In genomic region chrX:24796204-24796603, GRCh38 we compare ENCODE assay signal across 11 cellular contexts.
DNase-seq lines count a peak whose midpoint lies in the region; ATAC-seq lines count a peak whose summit lies in the region.
"Had no signal": no experiment of that assay in that cellular context is flagged by ENCODE, and none has a peak within 500 bp of the region (broad histone marks: within the 10 kb centered on the region; RNA-seq: fewer than 3 reads in every experiment).

No MANE protein-coding gene starts in this region.

- no peak for ATAC-seq in HG02938 (IDR thresholded peaks at IDR 0.05; ENCODE audit: unreplicated experiment)

- DNase-seq in NCI-H748 (lab: John Stamatoyannopoulos, UW; ENCODE audit: unreplicated experiment) (peak; percentile 13), NCI-H748 treated with DMSO at 0.1 percent for 48 hours (lab: John Stamatoyannopoulos, UW) (no peak), NCI-H524 treated with DMSO at 0.1 percent for 48 hours (lab: John Stamatoyannopoulos, UW) (peak; percentile 81), myocyte (ENCODE audit: low read depth) (peak; percentile 18), NCI-H2227 treated with DMSO at 0.1 percent for 48 hours (lab: John Stamatoyannopoulos, UW) (no peak)
- no peak for DNase-seq in stimulated activated CD4-positive, alpha-beta T cell treated with anti-CD3 and anti-CD28 coated beads, Interleukin-12 subunit alpha, Interleukin-12 subunit beta, amount 100 ng/mL, for 4 hours
- DNase-seq: CD4-positive, alpha-beta memory T cell; DND-41; GDM1; GOT3 had no signal

Comparison
In these comparisons a context has a peak if more than half of its experiments do, and no peak if none do; other contexts are left out.
1. DNase-seq: peak in NCI-H748 (single experiment), NCI-H524 treated with DMSO at 0.1 percent for 48 hours (single experiment) and myocyte (single experiment); none in NCI-H748 treated with DMSO at 0.1 percent for 48 hours (single experiment), stimulated activated CD4-positive, alpha-beta T cell treated with anti-CD3 and anti-CD28 coated beads, Interleukin-12 subunit alpha, Interleukin-12 subunit beta, amount 100 ng/mL, for 4 hours (single experiment) and NCI-H2227 treated with DMSO at 0.1 percent for 48 hours (single experiment).